In genomic region chr1:16015960-16016901, GRCh38 we compare ENCODE assay signal across 2 cellular contexts.
TF ChIP-seq lines count a peak whose summit lies in the region.

No MANE protein-coding gene starts in this region.

TF ChIP-seq in GM23338, 12 proteins besides CTCF, POLR2A, EP300 and RAD21:
- TF ChIP-seq ETS1 (IDR thresholded peaks at IDR 0.05), result no peak
- TF ChIP-seq JUNB (IDR thresholded peaks at IDR 0.05; ENCODE audit: unreplicated experiment), result no peak
- no peak for TF ChIP-seq ZNF114 (CRISPR knock-in tag; IDR thresholded peaks at IDR 0.05)
- TF ChIP-seq STAT1 (IDR thresholded peaks at IDR 0.05; ENCODE audit: unreplicated experiment), result no peak
- no peak for TF ChIP-seq POLR2AphosphoS5 (IDR thresholded peaks at IDR 0.05; ENCODE audit: low read depth)
- no peak for TF ChIP-seq CREB1 (CRISPR knock-in tag; IDR thresholded peaks at IDR 0.05; ENCODE audit: low read depth)
- no peak for TF ChIP-seq ZNF462 (CRISPR knock-in tag; IDR thresholded peaks at IDR 0.05)
- TF ChIP-seq ZNF331 (CRISPR knock-in tag; IDR thresholded peaks at IDR 0.05; ENCODE audit: low read depth), result no peak
- TF ChIP-seq EZH2phosphoT487 (IDR thresholded peaks at IDR 0.05; ENCODE audit: unreplicated experiment), result no peak
- TF ChIP-seq NANOG (IDR thresholded peaks at IDR 0.05; ENCODE audit: borderline replicate concordance), result no peak
- TF ChIP-seq REST (IDR thresholded peaks at IDR 0.05; ENCODE audit: unreplicated experiment), result no peak
- TF ChIP-seq EZH2 (IDR thresholded peaks at IDR 0.05; ENCODE audit: low read depth, unreplicated experiment), result no peak
TF ChIP-seq in GM23338: peak in this region for 0.

TF ChIP-seq in K562, 482 proteins besides CTCF, POLR2A, EP300 and RAD21:
- TF ChIP-seq ZBTB33 (CRISPR knock-in tag; IDR thresholded peaks at IDR 0.05) (0 out of 2 replicates have a peak, but pooled peaks have one; percentile 47), RHOXF2B (CRISPR knock-in tag; conservative IDR thresholded peaks at IDR 0.05) (no peak), HNRNPL (IDR thresholded peaks at IDR 0.05; ENCODE audit: low read depth, low read length) (peak; percentile 82)
